ENCODE assay signal across 6 cellular contexts in the genomic region with DNA sequence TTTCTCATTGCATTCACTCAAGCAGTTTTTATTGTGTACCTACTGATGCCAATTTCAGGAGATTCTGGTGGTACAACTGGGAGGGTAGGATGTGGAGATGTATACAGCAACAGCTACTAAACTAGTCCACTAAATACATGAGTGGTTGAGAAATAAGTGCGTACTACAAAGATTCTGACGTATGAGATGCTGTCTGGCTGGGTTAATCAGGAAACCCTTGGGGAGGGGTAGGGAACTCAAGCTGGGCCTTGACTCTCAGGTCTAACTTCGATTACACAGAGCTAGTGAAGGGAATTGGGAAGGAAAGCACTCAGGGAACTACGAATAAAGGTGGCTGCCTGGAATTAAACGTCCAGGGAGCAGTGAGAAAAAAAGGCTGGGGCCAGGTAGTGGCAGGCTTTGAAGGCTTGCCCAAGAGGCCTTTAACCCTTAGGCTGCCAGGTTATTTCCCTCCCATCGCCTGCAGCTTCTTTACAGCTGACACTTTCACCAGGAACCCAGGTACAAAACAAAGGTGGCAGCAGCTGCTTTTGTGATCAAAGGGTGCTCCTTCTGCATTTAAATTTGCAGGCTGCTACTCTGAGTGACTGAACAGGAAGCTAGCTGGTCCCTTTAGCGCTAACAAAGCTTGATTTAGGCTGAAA. TPM values are rescaled to one million over a fixed set of nuclear protein-coding genes. Genes with fewer than 3 reads are reported as not detected.
A peak's percentile ranks its signal among the peaks of the same experiment; 100 is the strongest.
DNase-seq lines count a peak whose midpoint lies in the region; TF ChIP-seq lines count a peak whose summit lies in the region.
"Had no signal": no experiment of that assay in that cellular context is flagged by ENCODE, and none has a peak within 500 bp of the region (broad histone marks: within the 10 kb centered on the region; RNA-seq: fewer than 3 reads in every experiment).

No MANE protein-coding gene starts in this region.

- H3K9me3 ChIP-seq in OCI-LY1 (ENCODE audit: low read length) (no peaks in the 10 kb centered on the region), Karpas-422 (ENCODE audit: low read length) (no peaks in the 10 kb centered on the region)

- TF ChIP-seq CTCF in OCI-LY1 (IDR thresholded peaks at IDR 0.05; ENCODE audit: low read length) (no peak), retinal pigment epithelial cell (conservative IDR thresholded peaks at IDR 0.05; ENCODE audit: low read depth, low read length) (no peak)

- H3K4me2 ChIP-seq in OCI-LY1 (ENCODE audit: low read length) (peak overlapping the region; percentile 36; the same call in 1 of the 2 replicates), Karpas-422 (ENCODE audit: low read depth, low read length, poor library complexity, severe bottlenecking) (no peak overlapping the region)

- H3K9me2 ChIP-seq in OCI-LY1 (ENCODE audit: low read depth, low read length) (no peaks in the 10 kb centered on the region), Karpas-422 (replicated peaks; ENCODE audit: insufficient read depth, low read length) (no peaks in the 10 kb centered on the region)

- no peaks in the 10 kb centered on the region for H4K20me1 ChIP-seq in OCI-LY1 (ENCODE audit: insufficient read depth, low read length)
- H4K20me1 ChIP-seq in Karpas-422 (ENCODE audit: insufficient read depth, low read depth, low read length): no peaks in the 10 kb centered on the region

- no peaks in the 10 kb centered on the region for H3F3A ChIP-seq in OCI-LY1 (ENCODE audit: insufficient read depth, low read length)

- peak; percentile 39 for DNase-seq in central memory CD4-positive, alpha-beta T cell
- DNase-seq in retinal pigment epithelial cell (ENCODE audit: low read depth) (peak; percentile 77), NOMO-1 treated with DMSO at 0.1 percent for 48 hours (lab: John Stamatoyannopoulos, UW; ENCODE audit: unreplicated experiment) (no peak), Karpas-422 (no peak)
- DNase-seq: NCI-H1105 treated with DMSO at 0.1 percent for 48 hours had no signal

- H3K79me2 ChIP-seq in OCI-LY1 (ENCODE audit: insufficient read depth, low read length) (peaks cover 45% of the 10 kb centered on the region), Karpas-422 (ENCODE audit: low read length) (peaks cover 76% of the 10 kb centered on the region)

- H3K9ac ChIP-seq in OCI-LY1 (ENCODE audit: low read length) (no peak overlapping the region), Karpas-422 (ENCODE audit: low read length) (no peak overlapping the region)

- H3K4me1 ChIP-seq in OCI-LY1 (ENCODE audit: insufficient read depth, low read length, severe bottlenecking) (peaks cover 37% of the 10 kb centered on the region), Karpas-422 (ENCODE audit: low read length) (peaks cover 23% of the 10 kb centered on the region)

- H3K4me3 ChIP-seq in OCI-LY1 (ENCODE audit: low read depth, low read length, poor library complexity, severe bottlenecking) (no peak overlapping the region), retinal pigment epithelial cell (ENCODE audit: low read length) (peak overlapping the region; percentile 16), Karpas-422 (ENCODE audit: low read length) (no peak overlapping the region)

- H3K27me3 ChIP-seq in OCI-LY1 (ENCODE audit: insufficient read depth, low read length) (no peaks in the 10 kb centered on the region), Karpas-422 (ENCODE audit: low read length) (no peaks in the 10 kb centered on the region)

- H2AFZ ChIP-seq in OCI-LY1 (ENCODE audit: low read length) (no peak overlapping the region), Karpas-422 (ENCODE audit: low read length) (no peak overlapping the region)

- no peaks in the 10 kb centered on the region for H3K36me3 ChIP-seq in OCI-LY1 (ENCODE audit: insufficient read depth, low read length)
- H3K36me3 ChIP-seq in Karpas-422 (ENCODE audit: insufficient read depth, low read length): no peaks in the 10 kb centered on the region

- H3K27ac ChIP-seq in OCI-LY1 (ENCODE audit: low read depth, low read length, poor library complexity, severe bottlenecking) (no peak overlapping the region), Karpas-422 (ENCODE audit: low read length) (no peak overlapping the region)

RNA-seq across cellular contexts. Expression of a gene that starts 3.2 kb away (rescaled TPM):
- 45.2 and 56.0 TPM in 2 replicates for total RNA-seq in Karpas-422 (2014; rRNA removed; shearing (Covaris generic); ENCODE audit: low replicate concordance)

RNA-seq across cellular contexts. Expression of a gene that starts 3.7 kb away (rescaled TPM):
- total RNA-seq in Karpas-422 (2014; rRNA removed; shearing (Covaris generic); ENCODE audit: low replicate concordance): 0.11 and 0.72 TPM in 2 replicates

RNA-seq across cellular contexts. Expression of a gene that starts 49.0 kb away (rescaled TPM):
- total RNA-seq in Karpas-422 (2014; rRNA removed; shearing (Covaris generic); ENCODE audit: low replicate concordance): 16.3 and 25.5 TPM in 2 replicates

RNA-seq across cellular contexts. Expression of a gene that starts 49.2 kb away (rescaled TPM):
- 30.8 and 47.1 TPM in 2 replicates for total RNA-seq in Karpas-422 (2014; rRNA removed; shearing (Covaris generic); ENCODE audit: low replicate concordance)

Comparison
In these comparisons a context has a peak if more than half of its experiments do, and no peak if none do; other contexts are left out.
1. DNase-seq: peak in central memory CD4-positive, alpha-beta T cell (single experiment) and retinal pigment epithelial cell (single experiment); none in NOMO-1 treated with DMSO at 0.1 percent for 48 hours (single experiment) and Karpas-422 (single experiment).